ENCODE assay signal across 26 cellular contexts in genomic region chr6:137851669-137852068, GRCh38. TPM values are rescaled to one million over a fixed set of nuclear protein-coding genes. Genes with fewer than 3 reads are reported as not detected.
DNase-seq lines count a peak whose midpoint lies in the region; ATAC-seq, FAIRE-seq and TF ChIP-seq lines count a peak whose summit lies in the region.
"Had no signal": no experiment of that assay in that cellular context is flagged by ENCODE, and none has a peak within 500 bp of the region (broad histone marks: within the 10 kb centered on the region; RNA-seq: fewer than 3 reads in every experiment).

No MANE protein-coding gene starts in this region.

- H3K9me3 Mint-ChIP-seq in stimulated activated effector memory CD8-positive, alpha-beta T cell treated with anti-CD3 and anti-CD28 coated beads, Interleukin-12 subunit alpha, Interleukin-12 subunit beta, amount 100 ng/mL, for 72 hours: peaks cover 2% of the 10 kb centered on the region

- H3K36me3 ChIP-seq in PC-9 (ENCODE audit: low read depth) (no peaks in the 10 kb centered on the region), bronchial epithelial cell (ENCODE audit: control insufficient read depth, insufficient read depth, low read length) (no peaks in the 10 kb centered on the region)
- H3K36me3 ChIP-seq: cardiac muscle cell, lower lobe of right lung, MG63, thoracic aorta had no signal

- peaks cover 17% of the 10 kb centered on the region; the same call in 1 of the 2 replicates for H3K9me3 ChIP-seq in PC-9 (ENCODE audit: insufficient read depth, low read depth)
- H3K9me3 ChIP-seq: lower lobe of right lung, MG63, thoracic aorta had no signal

- CTCF ChIA-PET in PC-9 (lab: Charles Lee): no interaction called here

- H3K79me2 ChIP-seq in PC-9 (ENCODE audit: low read depth): no peaks in the 10 kb centered on the region

- ATAC-seq in stimulated activated effector memory CD8-positive, alpha-beta T cell treated with anti-CD3 and anti-CD28 coated beads, Interleukin-12 subunit alpha, Interleukin-12 subunit beta, amount 100 ng/mL, for 72 hours: peak; percentile 42
- ATAC-seq: HepG2, lower lobe of right lung had no signal

- peaks cover 60% of the 10 kb centered on the region for H3K4me1 ChIP-seq in PC-9 (replicated peaks; ENCODE audit: insufficient read depth)

- intact Hi-C loops in PC-9 (cut with micrococcal nuclease; ENCODE audit: unreplicated experiment): no loop called here

- no peak overlapping the region for H3K4me3 Mint-ChIP-seq in stimulated activated effector memory CD8-positive, alpha-beta T cell treated with anti-CD3 and anti-CD28 coated beads, Interleukin-12 subunit alpha, Interleukin-12 subunit beta, amount 100 ng/mL, for 72 hours
- H3K4me3 Mint-ChIP-seq: CD14-positive monocyte had no signal

- no peaks in the 10 kb centered on the region for H4K20me1 ChIP-seq in PC-9 (ENCODE audit: insufficient read depth)

- H3K27me3 ChIP-seq in PC-9 (ENCODE audit: insufficient read depth, low read depth) (no peaks in the 10 kb centered on the region), bronchial epithelial cell (ENCODE audit: control insufficient read depth, insufficient read depth, low read length) (no peaks in the 10 kb centered on the region)
- H3K27me3 ChIP-seq: cardiac muscle cell, MG63 had no signal

- peaks cover 8% of the 10 kb centered on the region for H3K36me3 Mint-ChIP-seq in stimulated activated effector memory CD8-positive, alpha-beta T cell treated with anti-CD3 and anti-CD28 coated beads, Interleukin-12 subunit alpha, Interleukin-12 subunit beta, amount 100 ng/mL, for 72 hours
- H3K36me3 Mint-ChIP-seq: CD14-positive monocyte had no signal

- peaks cover 32% of the 10 kb centered on the region; the same call in 1 of the 2 replicates for H3F3A ChIP-seq in PC-9 (ENCODE audit: insufficient read depth, low read depth)

- FAIRE-seq in bronchial epithelial cell (lab: Jason Lieb, UNC) (no peak), HTR-8/SVneo (lab: Jason Lieb, UNC) (no peak)
- FAIRE-seq: endothelial cell of umbilical vein, G401.6, HepG2, islet of Langerhans, TTC549 had no signal

- no peak for TF ChIP-seq CTCF in PC-9 (conservative IDR thresholded peaks at IDR 0.05)
- no peak for TF ChIP-seq CTCF in bronchial epithelial cell (IDR thresholded peaks at IDR 0.05; ENCODE audit: insufficient read depth, low read length, severe bottlenecking)

- DNase-seq in activated naive CD4-positive, alpha-beta T cell treated with Interleukin-2 at 50 U/mL for 16 hours: peak; percentile 17
- no peak for DNase-seq in activated naive CD4-positive, alpha-beta T cell (lab: John Stamatoyannopoulos, UW)
- peak; percentile 32 to 88 for DNase-seq in PC-9
- peak; percentile 92 for DNase-seq in bronchial epithelial cell (ENCODE audit: low read depth)
- DNase-seq in stimulated activated effector memory CD8-positive, alpha-beta T cell treated with anti-CD3 and anti-CD28 coated beads, Interleukin-12 subunit alpha, Interleukin-12 subunit beta, amount 100 ng/mL, for 72 hours (ENCODE audit: low spot score in 2 of 2): no peak
- DNase-seq in NOMO-1 treated with DMSO at 0.1 percent for 48 hours (lab: John Stamatoyannopoulos, UW; ENCODE audit: unreplicated experiment): no peak
- no peak for DNase-seq in HTR-8/SVneo (ENCODE audit: insufficient read length, low spot score)
- DNase-seq: DMS 273 treated with DMSO at 0.1 percent for 48 hours, foreskin fibroblast, hippocampal formation, lower lobe of right lung, MG63, NCI-H1436, NCI-H526, occipital lobe, retina, Right ventricle myocardium superior, SW 1271 had no signal

- H2AFZ ChIP-seq in PC-9: no peak overlapping the region

- no peaks in the 10 kb centered on the region for H3K9me2 ChIP-seq in PC-9 (ENCODE audit: insufficient read depth)

- H3K27ac Mint-ChIP-seq in stimulated activated effector memory CD8-positive, alpha-beta T cell treated with anti-CD3 and anti-CD28 coated beads, Interleukin-12 subunit alpha, Interleukin-12 subunit beta, amount 100 ng/mL, for 72 hours: no peak overlapping the region
- H3K27ac Mint-ChIP-seq: CD14-positive monocyte had no signal

- BruUV-seq in PC-9 (replicated peaks; lab: Mats Ljungman, UMichigan): no TSS peak

- H3K27ac ChIP-seq in PC-9: peak overlapping the region; percentile 75
- H3K27ac ChIP-seq: cardiac muscle cell, lower lobe of right lung, thoracic aorta had no signal

- H3K4me3 ChIP-seq in PC-9: no peak overlapping the region
- no peak overlapping the region for H3K4me3 ChIP-seq in bronchial epithelial cell (ENCODE audit: low read depth, low read length)
- H3K4me3 ChIP-seq: cardiac muscle cell, lower lobe of right lung, MG63, thoracic aorta had no signal

- POLR2A ChIA-PET in PC-9 (lab: Charles Lee; ENCODE audit: unreplicated experiment): no interaction called here

- peaks cover 35% of the 10 kb centered on the region for H3K4me1 Mint-ChIP-seq in stimulated activated effector memory CD8-positive, alpha-beta T cell treated with anti-CD3 and anti-CD28 coated beads, Interleukin-12 subunit alpha, Interleukin-12 subunit beta, amount 100 ng/mL, for 72 hours

- no peak overlapping the region for H3K4me2 ChIP-seq in PC-9

RNA-seq across cellular contexts. Expression of gene TNFAIP3, which starts 15.4 kb away (rescaled TPM):
- 7.2 and 7.8 TPM in 2 replicates for total RNA-seq in PC-9 (2021)
- total RNA-seq in bronchial epithelial cell: 2.1 and 3.2 TPM in 2 replicates

Comparison
In these comparisons a context has a peak if more than half of its experiments do, and no peak if none do; other contexts are left out.
1. DNase-seq: peak in activated naive CD4-positive, alpha-beta T cell treated with Interleukin-2 at 50 U/mL for 16 hours (single experiment), PC-9 (2 of 2) and bronchial epithelial cell (single experiment); none in activated naive CD4-positive, alpha-beta T cell (0 of 4), stimulated activated effector memory CD8-positive, alpha-beta T cell treated with anti-CD3 and anti-CD28 coated beads, Interleukin-12 subunit alpha, Interleukin-12 subunit beta, amount 100 ng/mL, for 72 hours (0 of 2), NOMO-1 treated with DMSO at 0.1 percent for 48 hours (single experiment) and HTR-8/SVneo (single experiment).